Comparison of ENCODE assay signal across 31 cellular contexts in the genomic region with DNA sequence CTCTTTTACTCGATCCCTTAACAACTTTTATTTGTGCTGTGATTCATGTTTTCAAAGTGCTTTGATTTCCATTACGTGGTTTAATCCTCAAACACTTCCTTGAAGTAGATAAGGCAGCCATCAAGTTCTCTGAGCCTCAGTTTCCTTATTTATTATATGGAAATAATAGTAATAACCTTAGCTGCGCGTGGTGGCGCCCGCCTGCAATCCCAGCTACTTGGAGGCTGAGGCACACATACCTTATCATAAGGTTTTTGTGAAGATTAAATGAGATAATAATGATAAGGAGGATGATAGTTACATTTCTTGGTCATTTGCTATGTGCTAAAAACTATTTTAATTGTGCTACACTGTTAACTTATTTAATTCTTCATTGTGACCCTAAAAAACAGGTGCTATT.
DNase-seq lines count a peak whose midpoint lies in the region; ATAC-seq, FAIRE-seq and TF ChIP-seq lines count a peak whose summit lies in the region.
"Had no signal": no experiment of that assay in that cellular context is flagged by ENCODE, and none has a peak within 500 bp of the region (broad histone marks: within the 10 kb centered on the region; RNA-seq: fewer than 3 reads in every experiment).

No MANE protein-coding gene starts in this region.

- H3K9ac ChIP-seq in endocrine pancreas (ENCODE audit: control insufficient read depth, insufficient read depth, low read length), result no peak overlapping the region
- H3K9ac ChIP-seq: BLaER1; BLaER1 treated with 17β-estradiol and CSF1 and Interleukin-3, amounts not matched to agents 10 nM and 100 nM had no signal

- peak; percentile 57 for DNase-seq in Right ventricle myocardium inferior (ENCODE audit: missing footprints)
- DNase-seq in heart left ventricle, result no peak
- DNase-seq in 8988T, result no peak
- DNase-seq in NCI-H1105 treated with DMSO at 0.1 percent for 48 hours (lab: John Stamatoyannopoulos, UW), result no peak
- DNase-seq: ACHN; AML-193; BE2C; C1 segment of cervical spinal cord; Caco-2; Calu3; CD4-positive, alpha-beta memory T cell; CD4-positive, alpha-beta T cell; CD4-positive, CD25-positive, alpha-beta regulatory T cell; CD8-positive, alpha-beta memory T cell; CD8-positive, alpha-beta T cell; COR-L47; DMS 273 treated with DMSO at 0.1 percent for 48 hours; DMS53; DMS79; DMS79 treated with DMSO at 0.1 percent for 48 hours; DND-41; EL had no signal

- 82 to 87% (median 85%) methylated on average over 6 of the region's 6 CpGs for WGBS in heart left ventricle, 4 donors

- H3K27me3 ChIP-seq in heart left ventricle (no peaks in the 10 kb centered on the region), endocrine pancreas (ENCODE audit: control insufficient read depth, insufficient read depth, low read length) (no peaks in the 10 kb centered on the region)
- H3K27me3 ChIP-seq: BE2C; BLaER1; BLaER1 treated with 17β-estradiol and CSF1 and Interleukin-3, amounts not matched to agents 10 nM and 100 nM had no signal

- H3K4me1 ChIP-seq in heart left ventricle, result no peaks in the 10 kb centered on the region
- H3K4me1 ChIP-seq in endocrine pancreas (ENCODE audit: control insufficient read depth, insufficient read depth, low read length), result peaks cover 35% of the 10 kb centered on the region
- H3K4me1 ChIP-seq: A549; BE2C; BLaER1; BLaER1 treated with 17β-estradiol and CSF1 and Interleukin-3, amounts not matched to agents 10 nM and 100 nM had no signal

- TF ChIP-seq POLR2A in heart left ventricle (IDR thresholded peaks at IDR 0.05), result no peak

- intact Hi-C loops in Right ventricle myocardium inferior (cut with DNase I) (no loop called here), heart left ventricle (cut with DNase I) (no loop called here)

- peak; percentile 88 for FAIRE-seq in islet of Langerhans (lab: Jason Lieb, UNC)
- FAIRE-seq: A204.1, A549, D721Med had no signal

- ATAC-seq in Right ventricle myocardium inferior (no peak), heart left ventricle (no peak)
- ATAC-seq: A549; CD8-positive, alpha-beta T cell had no signal

- no peaks in the 10 kb centered on the region for H3K9me3 ChIP-seq in heart left ventricle
- H3K9me3 ChIP-seq in endocrine pancreas (ENCODE audit: control insufficient read depth, low read length), result no peaks in the 10 kb centered on the region
- H3K9me3 ChIP-seq: A549; BE2C; BLaER1; BLaER1 treated with 17β-estradiol and CSF1 and Interleukin-3, amounts not matched to agents 10 nM and 100 nM; Caco-2 had no signal

- H3K4me3 ChIP-seq in heart left ventricle (no peak overlapping the region), endocrine pancreas (ENCODE audit: control insufficient read depth, insufficient read depth, low read length) (peak overlapping the region; percentile 5)
- H3K4me3 ChIP-seq: A549; BLaER1; BLaER1 treated with 17β-estradiol and CSF1 and Interleukin-3, amounts not matched to agents 10 nM and 100 nM had no signal

- no peak overlapping the region for H3K27ac ChIP-seq in heart left ventricle
- H3K27ac ChIP-seq: 22Rv1; A549; BLaER1; BLaER1 treated with 17β-estradiol and CSF1 and Interleukin-3, amounts not matched to agents 10 nM and 100 nM; C4-2B had no signal

- H3K36me3 ChIP-seq in heart left ventricle (no peaks in the 10 kb centered on the region), endocrine pancreas (ENCODE audit: control insufficient read depth, insufficient read depth, low read length) (no peaks in the 10 kb centered on the region)
- H3K36me3 ChIP-seq: BE2C; BLaER1; BLaER1 treated with 17β-estradiol and CSF1 and Interleukin-3, amounts not matched to agents 10 nM and 100 nM had no signal

- no peak for TF ChIP-seq CTCF in heart left ventricle (IDR thresholded peaks at IDR 0.05)
